In the genomic region with DNA sequence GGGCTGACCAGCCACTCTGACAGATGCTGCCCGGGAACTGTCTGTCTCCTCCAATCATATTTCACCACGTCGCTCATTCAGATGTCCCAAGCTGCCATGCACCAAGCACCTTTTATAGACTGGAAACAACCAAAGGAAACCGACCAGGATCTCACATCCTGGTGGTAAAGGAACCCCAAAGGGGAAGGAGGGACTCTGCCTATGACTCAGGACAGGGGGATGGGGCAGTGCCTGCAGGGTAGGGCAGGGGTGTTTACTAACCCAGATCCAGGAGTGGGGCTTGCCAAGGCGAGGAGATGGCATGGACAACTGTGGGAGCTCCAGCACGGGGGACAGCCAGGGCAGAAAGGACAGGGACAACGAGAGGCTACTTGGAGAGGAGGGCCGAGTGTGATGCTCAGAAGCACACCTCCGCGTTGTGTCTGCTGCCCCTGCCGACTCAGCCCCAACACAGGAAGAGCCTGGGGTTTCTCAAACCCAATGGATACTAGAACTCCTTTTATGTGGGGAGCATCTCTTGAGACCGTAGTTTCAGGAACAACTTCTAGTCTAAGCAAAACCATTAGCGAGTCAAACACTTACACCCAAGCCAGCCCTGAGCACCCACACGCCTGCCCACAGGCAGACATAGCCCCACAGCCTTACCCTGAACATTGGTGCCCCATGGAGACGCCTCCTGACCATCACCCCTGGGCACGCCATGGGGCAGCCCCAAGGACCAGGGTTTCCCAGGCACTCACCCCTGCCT, we compare ENCODE assay signal across 10 cellular contexts. TPM values are rescaled to one million over a fixed set of nuclear protein-coding genes. Genes with fewer than 3 reads are reported as not detected.
"Had no signal": no experiment of that assay in that cellular context is flagged by ENCODE, and none has a peak within 500 bp of the region (broad histone marks: within the 10 kb centered on the region; RNA-seq: fewer than 3 reads in every experiment).

No MANE protein-coding gene starts in this region.

- H3K9ac ChIP-seq: GM23248 had no signal

- DNase-seq: GM23248, GOT3, H7, HFFc6 had no signal

- H3K4me3 Mint-ChIP-seq: HFFc6, IgD-negative memory B cell had no signal

- H3K4me3 ChIP-seq: GM23248, HAP-1 had no signal

- H3K9me3 Mint-ChIP-seq: HFFc6, IgD-negative memory B cell had no signal

- H3K4me1 ChIP-seq: HAP-1 had no signal

- H3K27me3 Mint-ChIP-seq: IgD-negative memory B cell had no signal

- H3K36me3 ChIP-seq: HAP-1 had no signal

- H3K4me1 Mint-ChIP-seq: IgD-negative memory B cell had no signal

- ATAC-seq: HCT116 had no signal

- H3K36me3 Mint-ChIP-seq: IgD-negative memory B cell had no signal

- H3K27ac ChIP-seq: GM23248, HL-60 had no signal

- H3K9me3 ChIP-seq: HAP-1 had no signal

- FAIRE-seq: HepG2 had no signal

- H3K27ac Mint-ChIP-seq: HFFc6, IgD-negative memory B cell had no signal

- H2AFZ ChIP-seq: GM23248 had no signal

RNA-seq across cellular contexts. Expression of gene PRODH, which starts 4.0 kb away (rescaled TPM):
- total RNA-seq: GM23248, H4, HFFc6 had no signal
- polyA plus RNA-seq: GM23248, IgD-negative memory B cell had no signal

RNA-seq across cellular contexts. Expression of gene DGCR6, which starts 26.0 kb away (rescaled TPM):
- polyA plus RNA-seq: HepG2 had no signal
